ENCODE assay signal across 22 cellular contexts in genomic region chr18:79692056-79692455, GRCh38.
"Had no signal": no experiment of that assay in that cellular context is flagged by ENCODE, and none has a peak within 500 bp of the region (broad histone marks: within the 10 kb centered on the region; RNA-seq: fewer than 3 reads in every experiment).

No MANE protein-coding gene starts in this region.

- DNase-seq: activated CD4-positive, alpha-beta T cell treated with anti-CD3 and anti-CD28 coated beads, Interleukin-2, amount 10 ng/mL, durations not matched to agents 24 days and 14 days; activated CD8-positive, alpha-beta memory T cell treated with anti-CD3 and anti-CD28 coated beads, Interleukin-2, amount 10 ng/mL, durations not matched to agents 7 days and 5 days; activated CD8-positive, alpha-beta T cell treated with anti-CD3 and anti-CD28 coated beads for 36 hours; activated naive CD4-positive, alpha-beta T cell treated with anti-CD3 and anti-CD28 coated beads, Interleukin-2, amount 10 ng/mL, durations not matched to agents 7 days and 5 days; activated T-cell treated with anti-CD3 and anti-CD28 coated beads for 4 hours; anterior cingulate cortex; body of pancreas; effector memory CD4-positive, alpha-beta T cell; esophagus squamous epithelium; gastrocnemius medialis; hypothalamus; left cardiac atrium; posterior cingulate gyrus; SK-N-SH; spleen; stimulated activated CD4-positive, alpha-beta T cell treated with anti-CD3 and anti-CD28 coated beads, Interleukin-4, amount 100 ng/mL, for 1 hour had no signal

- H3K27me3 ChIP-seq: body of pancreas, cardiac muscle cell, esophagus squamous epithelium, gastrocnemius medialis, spleen, tibial artery had no signal

- H3K4me3 ChIP-seq: body of pancreas, cardiac muscle cell, esophagus squamous epithelium, gastrocnemius medialis, spleen, tibial artery had no signal

- H3K4me3 Mint-ChIP-seq: activated CD4-positive, alpha-beta T cell treated with anti-CD3 and anti-CD28 coated beads, Interleukin-2, amount 10 ng/mL, durations not matched to agents 24 days and 14 days; activated CD8-positive, alpha-beta memory T cell treated with anti-CD3 and anti-CD28 coated beads, Interleukin-2, amount 10 ng/mL, durations not matched to agents 7 days and 5 days; activated CD8-positive, alpha-beta T cell treated with anti-CD3 and anti-CD28 coated beads for 36 hours; activated naive CD4-positive, alpha-beta T cell treated with anti-CD3 and anti-CD28 coated beads, Interleukin-2, amount 10 ng/mL, durations not matched to agents 7 days and 5 days; neural crest cell; stimulated activated naive CD8-positive, alpha-beta T cell treated with anti-CD3 and anti-CD28 coated beads, Interleukin-15, Interleukin-2, amounts not matched to agents 100 ng/mL and 50 ng/mL, for 24 hours had no signal

- H3K27ac ChIP-seq: body of pancreas, cardiac muscle cell, esophagus squamous epithelium, gastrocnemius medialis, spleen, tibial artery, VCaP had no signal

- H3K27me3 Mint-ChIP-seq: activated CD4-positive, alpha-beta T cell treated with anti-CD3 and anti-CD28 coated beads, Interleukin-2, amount 10 ng/mL, durations not matched to agents 24 days and 14 days; activated CD8-positive, alpha-beta memory T cell treated with anti-CD3 and anti-CD28 coated beads, Interleukin-2, amount 10 ng/mL, durations not matched to agents 7 days and 5 days; activated CD8-positive, alpha-beta T cell treated with anti-CD3 and anti-CD28 coated beads for 36 hours; activated naive CD4-positive, alpha-beta T cell treated with anti-CD3 and anti-CD28 coated beads, Interleukin-2, amount 10 ng/mL, durations not matched to agents 7 days and 5 days; stimulated activated naive CD8-positive, alpha-beta T cell treated with anti-CD3 and anti-CD28 coated beads, Interleukin-15, Interleukin-2, amounts not matched to agents 100 ng/mL and 50 ng/mL, for 24 hours had no signal

- H3K27ac Mint-ChIP-seq: activated CD4-positive, alpha-beta T cell treated with anti-CD3 and anti-CD28 coated beads, Interleukin-2, amount 10 ng/mL, durations not matched to agents 24 days and 14 days; activated CD8-positive, alpha-beta memory T cell treated with anti-CD3 and anti-CD28 coated beads, Interleukin-2, amount 10 ng/mL, durations not matched to agents 7 days and 5 days; activated CD8-positive, alpha-beta T cell treated with anti-CD3 and anti-CD28 coated beads for 36 hours; activated naive CD4-positive, alpha-beta T cell treated with anti-CD3 and anti-CD28 coated beads, Interleukin-2, amount 10 ng/mL, durations not matched to agents 7 days and 5 days; stimulated activated naive CD8-positive, alpha-beta T cell treated with anti-CD3 and anti-CD28 coated beads, Interleukin-15, Interleukin-2, amounts not matched to agents 100 ng/mL and 50 ng/mL, for 24 hours had no signal

- H3K9me3 Mint-ChIP-seq: activated CD4-positive, alpha-beta T cell treated with anti-CD3 and anti-CD28 coated beads, Interleukin-2, amount 10 ng/mL, durations not matched to agents 24 days and 14 days; activated CD8-positive, alpha-beta T cell treated with anti-CD3 and anti-CD28 coated beads for 36 hours; activated naive CD4-positive, alpha-beta T cell treated with anti-CD3 and anti-CD28 coated beads, Interleukin-2, amount 10 ng/mL, durations not matched to agents 7 days and 5 days; neural crest cell; stimulated activated naive CD8-positive, alpha-beta T cell treated with anti-CD3 and anti-CD28 coated beads, Interleukin-15, Interleukin-2, amounts not matched to agents 100 ng/mL and 50 ng/mL, for 24 hours had no signal

- H3K9me3 ChIP-seq: body of pancreas, esophagus squamous epithelium, gastrocnemius medialis, SK-N-SH, spleen, tibial artery had no signal

- H3K4me1 Mint-ChIP-seq: neural crest cell had no signal

- H3K4me1 ChIP-seq: tibial artery had no signal

- ATAC-seq: activated CD4-positive, CD25-positive, alpha-beta regulatory T cell treated with anti-CD3 and anti-CD28 coated beads, Interleukin-2, amount 50 U/mL, for 24 hours; activated CD8-positive, alpha-beta memory T cell treated with anti-CD3 and anti-CD28 coated beads, Interleukin-2, amount 10 ng/mL, durations not matched to agents 7 days and 5 days; activated CD8-positive, alpha-beta T cell treated with anti-CD3 and anti-CD28 coated beads for 36 hours; body of pancreas; gastrocnemius medialis; left cardiac atrium had no signal
